Comparison of ENCODE assay signal across 8 cellular contexts in genomic region chr6:111480988-111481830, GRCh38. TPM values are rescaled to one million over a fixed set of nuclear protein-coding genes. Genes with fewer than 3 reads are reported as not detected.
DNase-seq lines count a peak whose midpoint lies in the region; ATAC-seq and TF ChIP-seq lines count a peak whose summit lies in the region.

No MANE protein-coding gene starts in this region.

- peaks cover 70% of the 10 kb centered on the region for H3K79me2 ChIP-seq in PC-9 (ENCODE audit: low read depth)

- H3K36me3 ChIP-seq in PC-9 (ENCODE audit: low read depth): no peaks in the 10 kb centered on the region
- H3K36me3 ChIP-seq in endocrine pancreas (ENCODE audit: control insufficient read depth, insufficient read depth, low read length): no peaks in the 10 kb centered on the region

- peak overlapping the region; percentile 90 for H3K4me2 ChIP-seq in PC-9

- ATAC-seq in GM21576 (IDR thresholded peaks at IDR 0.05; ENCODE audit: unreplicated experiment) (no peak), HG02759 (IDR thresholded peaks at IDR 0.05; ENCODE audit: unreplicated experiment) (no peak)

- peaks cover 39% of the 10 kb centered on the region for H3K4me1 Mint-ChIP-seq in T-helper 1 cell treated with Interleukin-12 subunit alpha and Interleukin-12 subunit beta and Interleukin-4 antibody, amounts not matched to agents 30 μg/mL and 1 μg/mL, for 36 hours (ENCODE audit: low read depth)
- H3K4me1 Mint-ChIP-seq in osteocyte (ENCODE audit: unreplicated experiment): peaks cover 56% of the 10 kb centered on the region

- H3K9ac ChIP-seq in endocrine pancreas (ENCODE audit: control insufficient read depth, insufficient read depth, low read length): peak overlapping the region; percentile 86

- H3F3A ChIP-seq in PC-9 (ENCODE audit: insufficient read depth, low read depth): peaks cover 15% of the 10 kb centered on the region; the same call in 1 of the 2 replicates

- no peak overlapping the region for H3K27ac Mint-ChIP-seq in T-helper 1 cell treated with Interleukin-12 subunit alpha and Interleukin-12 subunit beta and Interleukin-4 antibody, amounts not matched to agents 30 μg/mL and 1 μg/mL, for 36 hours
- H3K27ac Mint-ChIP-seq in osteocyte (ENCODE audit: unreplicated experiment): peak overlapping the region; percentile 94

- H3K4me3 Mint-ChIP-seq in T-helper 1 cell treated with Interleukin-12 subunit alpha and Interleukin-12 subunit beta and Interleukin-4 antibody, amounts not matched to agents 30 μg/mL and 1 μg/mL, for 36 hours: peak overlapping the region; percentile 89
- H3K4me3 Mint-ChIP-seq in osteocyte (ENCODE audit: unreplicated experiment): peak overlapping the region; percentile 96

- no peak for TF ChIP-seq CTCF in PC-9 (conservative IDR thresholded peaks at IDR 0.05)
- TF ChIP-seq CTCF in osteocyte (IDR thresholded peaks at IDR 0.05): no peak

- H3K9me2 ChIP-seq in PC-9 (ENCODE audit: insufficient read depth): no peaks in the 10 kb centered on the region

- BruUV-seq in PC-9 (replicated peaks; lab: Mats Ljungman, UMichigan): TSS peak; percentile 26

- peak overlapping the region; percentile 79; the same call in 1 of the 2 replicates for H2AFZ ChIP-seq in PC-9

- H3K4me3 ChIP-seq in PC-9 (peak overlapping the region; percentile 66), endocrine pancreas (ENCODE audit: control insufficient read depth, insufficient read depth, low read length) (peak overlapping the region; percentile 89)

- no peaks in the 10 kb centered on the region for H3K9me3 Mint-ChIP-seq in T-helper 1 cell treated with Interleukin-12 subunit alpha and Interleukin-12 subunit beta and Interleukin-4 antibody, amounts not matched to agents 30 μg/mL and 1 μg/mL, for 36 hours
- H3K9me3 Mint-ChIP-seq in osteocyte (ENCODE audit: unreplicated experiment): no peaks in the 10 kb centered on the region

- H3K9me3 ChIP-seq in PC-9 (ENCODE audit: insufficient read depth, low read depth): no peaks in the 10 kb centered on the region
- H3K9me3 ChIP-seq in endocrine pancreas (ENCODE audit: control insufficient read depth, low read length): no peaks in the 10 kb centered on the region

- peak overlapping the region; percentile 90 for H3K27ac ChIP-seq in PC-9

- CTCF ChIA-PET in PC-9 (lab: Charles Lee): no interaction called here

- no peaks in the 10 kb centered on the region for H3K36me3 Mint-ChIP-seq in T-helper 1 cell treated with Interleukin-12 subunit alpha and Interleukin-12 subunit beta and Interleukin-4 antibody, amounts not matched to agents 30 μg/mL and 1 μg/mL, for 36 hours (ENCODE audit: low read depth)
- H3K36me3 Mint-ChIP-seq in osteocyte (ENCODE audit: unreplicated experiment): no peaks in the 10 kb centered on the region

- no peak for DNase-seq in T-helper 1 cell
- DNase-seq in PC-9: no peak
- no peak for DNase-seq in osteocyte (ENCODE audit: extremely low spot score, unreplicated experiment)
- DNase-seq in NK-92 (lab: John Stamatoyannopoulos, UW; ENCODE audit: unreplicated experiment): no peak

- H3K27me3 ChIP-seq in PC-9 (ENCODE audit: insufficient read depth, low read depth): no peaks in the 10 kb centered on the region
- H3K27me3 ChIP-seq in endocrine pancreas (ENCODE audit: control insufficient read depth, insufficient read depth, low read length): no peaks in the 10 kb centered on the region

- H4K20me1 ChIP-seq in PC-9 (ENCODE audit: insufficient read depth): no peaks in the 10 kb centered on the region

- intact Hi-C loops in PC-9 (cut with micrococcal nuclease; ENCODE audit: unreplicated experiment): loop anchor here (5.0 to 10.0 kb wide), 2 partner anchors 111 to 564 kb away; no protein-coding TSS in a partner anchor

- peaks cover 63% of the 10 kb centered on the region for H3K4me1 ChIP-seq in PC-9 (replicated peaks; ENCODE audit: insufficient read depth)
- peaks cover 39% of the 10 kb centered on the region for H3K4me1 ChIP-seq in endocrine pancreas (ENCODE audit: control insufficient read depth, insufficient read depth, low read length)

- POLR2A ChIA-PET in PC-9 (lab: Charles Lee; ENCODE audit: unreplicated experiment): interaction anchor here (0.5 to 0.7 kb wide), 2 partner anchors 125 to 594 kb away, joined by 5 to 6 read pairs; partner anchors contain the start of gene TRAF3IP2

- H3K27me3 Mint-ChIP-seq in T-helper 1 cell treated with Interleukin-12 subunit alpha and Interleukin-12 subunit beta and Interleukin-4 antibody, amounts not matched to agents 30 μg/mL and 1 μg/mL, for 36 hours (ENCODE audit: low read depth): no peaks in the 10 kb centered on the region
- H3K27me3 Mint-ChIP-seq in osteocyte (ENCODE audit: unreplicated experiment): no peaks in the 10 kb centered on the region

RNA-seq across cellular contexts. Expression of gene REV3L, which starts 1.8 kb away (rescaled TPM):
- total RNA-seq in PC-9 (2021) (22.9 and 23.8 TPM in 2 replicates), osteocyte (26.4 and 29.4 TPM in 2 replicates)
